In genomic region chr11:30917859-30918478, GRCh38 we compare ENCODE assay signal across 8 cellular contexts.
DNase-seq lines count a peak whose midpoint lies in the region; ATAC-seq and TF ChIP-seq lines count a peak whose summit lies in the region.

No MANE protein-coding gene starts in this region.

- H3K4me1 ChIP-seq in BLaER1 treated with 17β-estradiol and CSF1 and Interleukin-3, amounts not matched to agents 10 nM and 100 nM: peaks cover 12 to 53% (median 27%) of the 10 kb centered on the region in 10 experiments; a peak in 19 of 20 replicates
- H3K4me1 ChIP-seq in breast epithelium: no peaks in the 10 kb centered on the region

- POLR2A ChIA-PET in activated CD4-positive, alpha-beta memory T cell treated with anti-CD3 and anti-CD28 coated beads, Interleukin-2, amount 10 ng/mL, durations not matched to agents 7 days and 5 days (lab: Charles Lee): interaction anchor here (0.7 kb wide), 1 partner anchor 263 kb away, joined by 3 read pairs; no protein-coding TSS in a partner anchor

- intact Hi-C loops in breast epithelium (cut with DNase I; ENCODE audit: low total_unique reads): no loop called here

- ATAC-seq in GM18858 (IDR thresholded peaks at IDR 0.05; ENCODE audit: unreplicated experiment) (peak; percentile 64), HG03175 (IDR thresholded peaks at IDR 0.05; ENCODE audit: unreplicated experiment) (peak; percentile 62)

- H3K36me3 Mint-ChIP-seq in activated CD4-positive, alpha-beta memory T cell treated with anti-CD3 and anti-CD28 coated beads, Interleukin-2, amount 10 ng/mL, durations not matched to agents 7 days and 5 days (ENCODE audit: low read depth): no peaks in the 10 kb centered on the region

- peak overlapping the region in 9 of 11 experiments; percentile 66 to 93 (median 87); a peak in 16 of 22 replicates for H3K27ac ChIP-seq in BLaER1 treated with 17β-estradiol and CSF1 and Interleukin-3, amounts not matched to agents 10 nM and 100 nM
- no peak overlapping the region for H3K27ac ChIP-seq in breast epithelium

- no peaks in the 10 kb centered on the region for H3K9me3 ChIP-seq in BLaER1 treated with 17β-estradiol and CSF1 and Interleukin-3, amounts not matched to agents 10 nM and 100 nM (replicated peaks in 1 of 11)
- H3K9me3 ChIP-seq in breast epithelium: no peaks in the 10 kb centered on the region

- CTCF ChIA-PET in activated CD4-positive, alpha-beta memory T cell treated with anti-CD3 and anti-CD28 coated beads, Interleukin-2, amount 10 ng/mL, durations not matched to agents 7 days and 5 days (lab: Charles Lee): interaction anchor here (1.4 to 2.9 kb wide), 3 partner anchors 9 to 585 kb away, joined by 3 to 6 read pairs (median 4); no protein-coding TSS in a partner anchor

- no peak for TF ChIP-seq POLR2A in breast epithelium (IDR thresholded peaks at IDR 0.05)

- no peaks in the 10 kb centered on the region for H3K36me3 ChIP-seq in BLaER1 treated with 17β-estradiol and CSF1 and Interleukin-3, amounts not matched to agents 10 nM and 100 nM
- H3K36me3 ChIP-seq in breast epithelium: no peaks in the 10 kb centered on the region

- H3K9me3 Mint-ChIP-seq in activated CD4-positive, alpha-beta memory T cell treated with anti-CD3 and anti-CD28 coated beads, Interleukin-2, amount 10 ng/mL, durations not matched to agents 7 days and 5 days: no peaks in the 10 kb centered on the region

- H3K4me2 ChIP-seq in BLaER1 treated with 17β-estradiol and CSF1 and Interleukin-3, amounts not matched to agents 10 nM and 100 nM: peak overlapping the region in 5 of 11 experiments; percentile 69 to 83 (median 76); a peak in 8 of 22 replicates

- DNase-seq in NCI-H345 treated with DMSO at 0.1 percent for 48 hours (lab: John Stamatoyannopoulos, UW; ENCODE audit: unreplicated experiment) (peak; percentile 27), breast epithelium (ENCODE audit: low spot score in 2 of 2) (no peak), left kidney (ENCODE audit: low read depth, low spot score) (peak; percentile 81)
- no peak for DNase-seq in activated CD4-positive, alpha-beta memory T cell treated with anti-CD3 and anti-CD28 coated beads, Interleukin-2, amount 10 ng/mL, durations not matched to agents 7 days and 5 days
- no peak for DNase-seq in NK-92 treated with Interleukin-12 subunit alpha and Interleukin-12 subunit beta, amount 100 ng/mL, for 24 hours (lab: John Stamatoyannopoulos, UW)

- peaks cover 2% of the 10 kb centered on the region for H3K27me3 Mint-ChIP-seq in activated CD4-positive, alpha-beta memory T cell treated with anti-CD3 and anti-CD28 coated beads, Interleukin-2, amount 10 ng/mL, durations not matched to agents 7 days and 5 days

- TF ChIP-seq CTCF in breast epithelium (IDR thresholded peaks at IDR 0.05): peak in 2 of 3 donors; percentile 47 to 54

- H3K27ac Mint-ChIP-seq in activated CD4-positive, alpha-beta memory T cell treated with anti-CD3 and anti-CD28 coated beads, Interleukin-2, amount 10 ng/mL, durations not matched to agents 7 days and 5 days: no peak overlapping the region

- H3K4me3 ChIP-seq in BLaER1 treated with 17β-estradiol and CSF1 and Interleukin-3, amounts not matched to agents 10 nM and 100 nM: no peak overlapping the region
- no peak overlapping the region for H3K4me3 ChIP-seq in breast epithelium

- H3K27me3 ChIP-seq in BLaER1 treated with 17β-estradiol and CSF1 and Interleukin-3, amounts not matched to agents 10 nM and 100 nM: no peaks in the 10 kb centered on the region
- H3K27me3 ChIP-seq in breast epithelium: no peaks in the 10 kb centered on the region

- H4K20me1 ChIP-seq in BLaER1 treated with 17β-estradiol and CSF1 and Interleukin-3, amounts not matched to agents 10 nM and 100 nM: no peaks in the 10 kb centered on the region

- H3K9ac ChIP-seq in BLaER1 treated with 17β-estradiol and CSF1 and Interleukin-3, amounts not matched to agents 10 nM and 100 nM: peak overlapping the region in 5 of 11 experiments; percentile 59 to 79 (median 76); a peak in 7 of 22 replicates

- H3K4me1 Mint-ChIP-seq in activated CD4-positive, alpha-beta memory T cell treated with anti-CD3 and anti-CD28 coated beads, Interleukin-2, amount 10 ng/mL, durations not matched to agents 7 days and 5 days: no peaks in the 10 kb centered on the region

- H3K4me3 Mint-ChIP-seq in activated CD4-positive, alpha-beta memory T cell treated with anti-CD3 and anti-CD28 coated beads, Interleukin-2, amount 10 ng/mL, durations not matched to agents 7 days and 5 days: no peak overlapping the region

Comparison
In these comparisons a context has a peak if more than half of its experiments do, and no peak if none do; other contexts are left out.
1. H3K27ac ChIP-seq: peak in BLaER1 treated with 17β-estradiol and CSF1 and Interleukin-3, amounts not matched to agents 10 nM and 100 nM (9 of 11); none in breast epithelium (0 of 2).
2. DNase-seq: peak in NCI-H345 treated with DMSO at 0.1 percent for 48 hours (single experiment) and left kidney (single experiment); none in breast epithelium (0 of 2), activated CD4-positive, alpha-beta memory T cell treated with anti-CD3 and anti-CD28 coated beads, Interleukin-2, amount 10 ng/mL, durations not matched to agents 7 days and 5 days (single experiment) and NK-92 treated with Interleukin-12 subunit alpha and Interleukin-12 subunit beta, amount 100 ng/mL, for 24 hours (single experiment).